Comparison of ENCODE assay signal across 8 cellular contexts in genomic region chr2:24048662-24049484, GRCh38.
A peak's percentile ranks its signal among the peaks of the same experiment; 100 is the strongest.
DNase-seq lines count a peak whose midpoint lies in the region; ATAC-seq and TF ChIP-seq lines count a peak whose summit lies in the region.

No MANE protein-coding gene starts in this region.

- H3F3A ChIP-seq in MM.1S (ENCODE audit: insufficient read depth, low read length): peaks cover 5% of the 10 kb centered on the region; the same call in 1 of the 2 replicates

- peaks cover 11% of the 10 kb centered on the region for H3K79me2 ChIP-seq in MM.1S (ENCODE audit: low read length)

- ATAC-seq in GM21619 (IDR thresholded peaks at IDR 0.05; ENCODE audit: unreplicated experiment): no peak
- no peak for ATAC-seq in GM19463 (IDR thresholded peaks at IDR 0.05; ENCODE audit: unreplicated experiment)

- H3K27me3 ChIP-seq in MM.1S (replicated peaks; ENCODE audit: insufficient read depth, low read length): peaks cover 13% of the 10 kb centered on the region
- no peaks in the 10 kb centered on the region for H3K27me3 ChIP-seq in brain microvascular endothelial cell (replicated peaks)
- H3K27me3 ChIP-seq in neuron (ENCODE audit: insufficient read depth, low read length): no peaks in the 10 kb centered on the region

- TF ChIP-seq CTCF in MM.1S (IDR thresholded peaks at IDR 0.05; ENCODE audit: low read length): no peak
- TF ChIP-seq CTCF in brain microvascular endothelial cell (IDR thresholded peaks at IDR 0.05; ENCODE audit: low read depth, low read length, missing control alignments): no peak

- H3K27ac ChIP-seq in MM.1S (ENCODE audit: low read length) (no peak overlapping the region), brain microvascular endothelial cell (no peak overlapping the region)

- no peaks in the 10 kb centered on the region for H3K36me3 ChIP-seq in MM.1S (replicated peaks; ENCODE audit: insufficient read depth, low read length)
- H3K36me3 ChIP-seq in brain microvascular endothelial cell (replicated peaks): no peaks in the 10 kb centered on the region
- no peaks in the 10 kb centered on the region for H3K36me3 ChIP-seq in neuron (ENCODE audit: insufficient read depth, low read length)

- H2AFZ ChIP-seq in MM.1S (ENCODE audit: low read length) (peak overlapping the region; percentile 63; the same call in 1 of the 2 replicates), neuron (ENCODE audit: low read depth, low read length) (peak overlapping the region; percentile 62)

- in situ Hi-C loops in brain microvascular endothelial cell (cut with HindIII; ENCODE audit: low pct_ligation_motif_present, low sequenced_read_pairs): no loop called here

- no peaks in the 10 kb centered on the region for H3K9me2 ChIP-seq in MM.1S (replicated peaks; ENCODE audit: insufficient read depth, low read length)

- DNase-seq in DMS 273 (lab: John Stamatoyannopoulos, UW; ENCODE audit: unreplicated experiment): peak; percentile 56
- no peak for DNase-seq in MM.1S
- no peak for DNase-seq in brain microvascular endothelial cell
- DNase-seq in SW480 (ENCODE audit: low spot score): no peak
- no peak for DNase-seq in effector CD8-positive, alpha-beta T cell (lab: John Stamatoyannopoulos, UW)

- H3K4me3 ChIP-seq in MM.1S (ENCODE audit: low read length): peak overlapping the region; percentile 57
- peak overlapping the region; percentile 68 for H3K4me3 ChIP-seq in brain microvascular endothelial cell (ENCODE audit: low read depth, low read length)
- peak overlapping the region; percentile 62 for H3K4me3 ChIP-seq in neuron (ENCODE audit: low read length)

- H3K4me1 ChIP-seq in MM.1S (ENCODE audit: low read length): peaks cover 11% of the 10 kb centered on the region
- H3K4me1 ChIP-seq in neuron (ENCODE audit: insufficient read depth, low read length): peaks cover 15% of the 10 kb centered on the region

- H4K20me1 ChIP-seq in MM.1S (ENCODE audit: insufficient read depth, low read length): no peaks in the 10 kb centered on the region

- H3K4me2 ChIP-seq in MM.1S (ENCODE audit: low read depth, low read length): peak overlapping the region; percentile 60

- no peaks in the 10 kb centered on the region for H3K9me3 ChIP-seq in MM.1S (replicated peaks; ENCODE audit: insufficient read depth, low read length)
- no peaks in the 10 kb centered on the region for H3K9me3 ChIP-seq in neuron (ENCODE audit: low read length)

- no peak overlapping the region for H3K9ac ChIP-seq in MM.1S (ENCODE audit: low read length)
